Comparison of ENCODE assay signal across 12 cellular contexts in the genomic region with DNA sequence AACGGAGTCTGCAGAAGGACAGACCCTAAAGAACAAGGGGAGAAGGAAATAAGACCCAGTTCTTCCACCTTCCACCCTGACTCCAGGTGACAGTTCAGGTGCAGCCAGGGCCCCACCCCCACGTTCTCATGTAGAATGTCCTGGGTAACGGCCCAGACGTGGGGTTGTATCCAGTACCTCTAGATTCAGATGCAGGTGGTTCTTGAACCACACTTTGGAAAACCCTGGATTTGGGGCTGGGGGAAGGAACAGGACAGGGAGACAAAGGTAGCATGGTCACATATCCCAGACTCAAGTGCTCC. TPM values are rescaled to one million over a fixed set of nuclear protein-coding genes. Genes with fewer than 3 reads are reported as not detected.
A peak's percentile ranks its signal among the peaks of the same experiment; 100 is the strongest.
DNase-seq lines count a peak whose midpoint lies in the region; ATAC-seq and TF ChIP-seq lines count a peak whose summit lies in the region.
"Had no signal": no experiment of that assay in that cellular context is flagged by ENCODE, and none has a peak within 500 bp of the region (broad histone marks: within the 10 kb centered on the region; RNA-seq: fewer than 3 reads in every experiment).

No MANE protein-coding gene starts in this region.

- H3K4me3 ChIP-seq in DOHH2 (ENCODE audit: low read length) (no peak overlapping the region), foreskin fibroblast (ENCODE audit: low read depth in 1 of 2, low read length in 2 of 2) (peak overlapping the region; percentile 67 to 92), gastrocnemius medialis (peak overlapping the region in 2 of 4 donors; percentile 60 to 75)
- H3K4me3 ChIP-seq: mucosa of descending colon had no signal

- H3K36me3 Mint-ChIP-seq in activated CD4-positive, alpha-beta T cell treated with anti-CD3 and anti-CD28 coated beads, Interleukin-2, amount 10 ng/mL, durations not matched to agents 7 days and 5 days (ENCODE audit: low read depth) = peaks cover 9% of the 10 kb centered on the region

- H3K9me2 ChIP-seq in DOHH2 (replicated peaks; ENCODE audit: control insufficient read depth, low read length) = no peaks in the 10 kb centered on the region

- no peak for TF ChIP-seq POLR2A in gastrocnemius medialis (IDR thresholded peaks at IDR 0.05)

- DNase-seq in NCI-H69 (lab: John Stamatoyannopoulos, UW) = peak; percentile 55
- DNase-seq in foreskin fibroblast = no peak
- no peak for DNase-seq in gastrocnemius medialis
- no peak for DNase-seq in activated CD4-positive, alpha-beta T cell treated with anti-CD3 and anti-CD28 coated beads, Interleukin-2, amount 10 ng/mL, durations not matched to agents 7 days and 5 days
- DNase-seq in amygdala (lab: John Stamatoyannopoulos, UW) = no peak
- DNase-seq in NK-92 treated with Interleukin-12 subunit alpha and Interleukin-12 subunit beta, amount 100 ng/mL, for 24 hours (lab: John Stamatoyannopoulos, UW) = no peak
- DNase-seq: cortex of kidney had no signal

- peak overlapping the region; percentile 89 for H3K4me2 ChIP-seq in DOHH2 (ENCODE audit: low read length)

- H3K4me1 ChIP-seq in DOHH2 (ENCODE audit: control insufficient read depth, low read length) (peaks cover 19% of the 10 kb centered on the region), gastrocnemius medialis (peaks cover 38 to 58% of the 10 kb centered on the region in 2 donors)

- H3K9me3 ChIP-seq in DOHH2 (ENCODE audit: control insufficient read depth, insufficient read depth, low read length) (no peaks in the 10 kb centered on the region), gastrocnemius medialis (no peaks in the 10 kb centered on the region)
- H3K9me3 ChIP-seq: mucosa of descending colon had no signal

- ATAC-seq in gastrocnemius medialis = no peak
- no peak for ATAC-seq in GM18907 (IDR thresholded peaks at IDR 0.05; ENCODE audit: unreplicated experiment)

- H3K27me3 ChIP-seq in DOHH2 (ENCODE audit: control insufficient read depth, low read length) (no peaks in the 10 kb centered on the region), gastrocnemius medialis (no peaks in the 10 kb centered on the region)

- in situ Hi-C loops in gastrocnemius medialis (cut with MboI; ENCODE audit: low sequenced_read_pairs in 4 of 4) = no loop called here

- POLR2A ChIA-PET in activated CD4-positive, alpha-beta T cell treated with anti-CD3 and anti-CD28 coated beads, Interleukin-2, amount 10 ng/mL, durations not matched to agents 7 days and 5 days (lab: Charles Lee) = interaction anchor here (0.5 kb wide), 1 partner anchor 11 kb away, joined by 3 read pairs; the partner anchor contains the start of gene SIX5

- H3K27me3 Mint-ChIP-seq in activated CD4-positive, alpha-beta T cell treated with anti-CD3 and anti-CD28 coated beads, Interleukin-2, amount 10 ng/mL, durations not matched to agents 7 days and 5 days = peaks cover 17% of the 10 kb centered on the region

- no peak overlapping the region for H3K27ac Mint-ChIP-seq in activated CD4-positive, alpha-beta T cell treated with anti-CD3 and anti-CD28 coated beads, Interleukin-2, amount 10 ng/mL, durations not matched to agents 7 days and 5 days
- H3K27ac Mint-ChIP-seq: activated B cell treated with CpG ODN at 0.5 μM for 24 hours; stimulated activated naive CD8-positive, alpha-beta T cell treated with anti-CD3 and anti-CD28 coated beads, Interleukin-15, amount 100 ng/mL, for 72 hours had no signal

- TF ChIP-seq CTCF in DOHH2 (IDR thresholded peaks at IDR 0.05; ENCODE audit: low read depth, low read length, poor library complexity, severe bottlenecking) (no peak), foreskin fibroblast (IDR thresholded peaks at IDR 0.05; ENCODE audit: low read depth, low read length) (no peak), gastrocnemius medialis (IDR thresholded peaks at IDR 0.05 in 4 of 5, conservative IDR thresholded peaks at IDR 0.05 in 1 of 5) (no peak)

- intact Hi-C loops in gastrocnemius medialis (cut with DNase I; ENCODE audit: low total_unique reads) = loop anchor here (10.0 kb wide), 1 partner anchor 455 kb away; the partner anchor contains the start of gene CKM

- no peak overlapping the region for H3K4me3 Mint-ChIP-seq in activated CD4-positive, alpha-beta T cell treated with anti-CD3 and anti-CD28 coated beads, Interleukin-2, amount 10 ng/mL, durations not matched to agents 7 days and 5 days

- CTCF ChIA-PET in activated CD4-positive, alpha-beta T cell treated with anti-CD3 and anti-CD28 coated beads, Interleukin-2, amount 10 ng/mL, durations not matched to agents 7 days and 5 days (lab: Charles Lee) = no interaction called here

- H3F3A ChIP-seq in DOHH2 (ENCODE audit: control insufficient read depth, insufficient read depth) = peaks cover 5% of the 10 kb centered on the region; the same call in 1 of the 2 replicates

- peaks cover 15% of the 10 kb centered on the region for H3K4me1 Mint-ChIP-seq in activated CD4-positive, alpha-beta T cell treated with anti-CD3 and anti-CD28 coated beads, Interleukin-2, amount 10 ng/mL, durations not matched to agents 7 days and 5 days

- H3K27ac ChIP-seq in DOHH2 (ENCODE audit: low read depth, low read length) (no peak overlapping the region), gastrocnemius medialis (peak overlapping the region; percentile 96 to 100 (median 99))

- H4K20me1 ChIP-seq in DOHH2 (ENCODE audit: control insufficient read depth, insufficient read depth, low read depth, low read length) = peaks cover 18% of the 10 kb centered on the region

- no peaks in the 10 kb centered on the region for H3K9me3 Mint-ChIP-seq in activated CD4-positive, alpha-beta T cell treated with anti-CD3 and anti-CD28 coated beads, Interleukin-2, amount 10 ng/mL, durations not matched to agents 7 days and 5 days
- H3K9me3 Mint-ChIP-seq: activated B cell treated with CpG ODN at 0.5 μM for 24 hours; stimulated activated naive CD8-positive, alpha-beta T cell treated with anti-CD3 and anti-CD28 coated beads, Interleukin-15, amount 100 ng/mL, for 72 hours had no signal

- H3K36me3 ChIP-seq in DOHH2 (ENCODE audit: control insufficient read depth, low read length) = peaks cover 21% of the 10 kb centered on the region; the same call in 1 of the 2 replicates
- H3K36me3 ChIP-seq in gastrocnemius medialis = peaks cover 0 to 32% of the 10 kb centered on the region in 2 donors

- H3K79me2 ChIP-seq in DOHH2 (ENCODE audit: control insufficient read depth, low read length) = no peaks in the 10 kb centered on the region

RNA-seq across cellular contexts. Expression of gene DMPK, which starts 2.2 kb away (rescaled TPM):
- 100 to 1,000 TPM in 2 of 4 donors, 10 to 100 TPM in 2; 93.0 to 196 (median 116) TPM for total RNA-seq in gastrocnemius medialis
- 10 to 100 TPM; 24.1 to 24.4 TPM for total RNA-seq in activated CD4-positive, alpha-beta T cell treated with anti-CD3 and anti-CD28 coated beads, Interleukin-2, amount 10 ng/mL, durations not matched to agents 7 days and 5 days

RNA-seq across cellular contexts. Expression of gene SIX5, which starts 11.0 kb away (rescaled TPM):
- total RNA-seq in gastrocnemius medialis = 10 to 100 TPM in 2 of 4 donors, 1 to 10 TPM in 2; 8.2 to 12.2 (median 10.1) TPM
- total RNA-seq in activated CD4-positive, alpha-beta T cell treated with anti-CD3 and anti-CD28 coated beads, Interleukin-2, amount 10 ng/mL, durations not matched to agents 7 days and 5 days = under 1 TPM; 0.64 to 0.85 TPM

RNA-seq across cellular contexts. Expression of gene DMWD, which starts 12.5 kb away (rescaled TPM):
- 100 to 1,000 TPM in 1 of 4 donors, 10 to 100 TPM in 3; 38.6 to 111 (median 56.4) TPM for total RNA-seq in gastrocnemius medialis
- 10 to 100 TPM; 35.0 to 37.8 TPM for total RNA-seq in activated CD4-positive, alpha-beta T cell treated with anti-CD3 and anti-CD28 coated beads, Interleukin-2, amount 10 ng/mL, durations not matched to agents 7 days and 5 days

RNA-seq across cellular contexts. Expression of gene RSPH6A, which starts 35.0 kb away (rescaled TPM):
- not detected for total RNA-seq in gastrocnemius medialis
- under 1 TPM; 0.42 to 0.57 TPM for total RNA-seq in activated CD4-positive, alpha-beta T cell treated with anti-CD3 and anti-CD28 coated beads, Interleukin-2, amount 10 ng/mL, durations not matched to agents 7 days and 5 days

RNA-seq across cellular contexts. Expression of gene MEIOSIN, which starts 46.9 kb away (rescaled TPM):
- not detected for total RNA-seq in gastrocnemius medialis
- not detected for total RNA-seq in activated CD4-positive, alpha-beta T cell treated with anti-CD3 and anti-CD28 coated beads, Interleukin-2, amount 10 ng/mL, durations not matched to agents 7 days and 5 days
- total RNA-seq: activated B cell treated with CpG ODN at 0.5 μM for 24 hours, mucosa of descending colon had no signal

Comparison
In these comparisons a context has a peak if more than half of its experiments do, and no peak if none do; other contexts are left out.
1. RNA of gene SIX5, which starts 11.0 kb away (total RNA-seq): 8.2 to 12.2 TPM in gastrocnemius medialis; 0.64 to 0.85 TPM in activated CD4-positive, alpha-beta T cell treated with anti-CD3 and anti-CD28 coated beads, Interleukin-2, amount 10 ng/mL, durations not matched to agents 7 days and 5 days; every median in the first group is over 4 times any median in the second.